ENCODE assay signal across 8 cellular contexts in the genomic region with DNA sequence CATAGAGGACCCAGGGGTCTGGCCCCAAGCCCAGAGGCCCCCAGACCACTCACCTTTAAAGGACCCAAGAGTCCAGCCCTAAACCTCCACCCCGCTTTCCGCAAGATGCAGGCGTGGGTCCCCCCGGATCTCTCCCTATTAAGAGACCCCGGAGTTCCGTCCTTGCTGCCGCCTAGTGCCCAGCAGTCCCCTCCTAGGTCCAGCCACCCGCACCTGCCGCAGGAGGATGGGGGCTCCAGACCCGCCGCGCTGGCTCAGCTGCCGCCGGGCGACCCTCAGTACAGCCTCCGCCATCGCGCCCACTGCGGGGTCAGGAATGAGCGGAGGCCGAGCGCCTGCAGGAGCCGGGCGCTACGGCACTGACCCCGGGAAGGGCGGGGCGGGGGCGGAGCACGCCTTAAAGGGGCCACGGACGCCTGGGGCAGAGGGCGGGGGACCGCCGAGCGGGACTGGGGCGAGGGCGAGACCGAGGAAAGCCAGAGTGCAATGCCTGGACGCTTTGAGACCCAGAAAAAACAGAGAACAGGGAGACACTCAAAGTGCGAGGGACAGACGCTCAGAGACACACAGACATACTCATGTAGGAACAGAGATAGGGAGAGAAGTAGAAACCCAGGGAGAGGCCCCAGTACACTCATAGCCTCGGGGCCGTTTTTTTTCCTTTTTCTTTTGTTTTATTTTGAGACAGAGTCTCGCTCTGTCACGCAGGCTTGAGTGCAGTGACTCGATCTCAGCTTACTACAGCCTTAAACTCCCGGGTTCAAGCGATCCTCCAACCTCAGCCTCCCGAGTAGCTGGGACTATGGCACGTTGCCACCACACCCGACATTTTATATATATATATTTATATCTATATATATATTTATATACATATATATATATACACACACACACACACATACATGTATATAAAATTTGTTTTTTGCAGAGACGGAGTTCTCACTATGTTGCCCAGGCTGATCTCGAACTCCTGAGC. TPM values are rescaled to one million over a fixed set of nuclear protein-coding genes. Genes with fewer than 3 reads are reported as not detected.
A peak's percentile ranks its signal among the peaks of the same experiment; 100 is the strongest.
DNase-seq lines count a peak whose midpoint lies in the region; ATAC-seq, FAIRE-seq and TF ChIP-seq lines count a peak whose summit lies in the region.

A gene with protein sequence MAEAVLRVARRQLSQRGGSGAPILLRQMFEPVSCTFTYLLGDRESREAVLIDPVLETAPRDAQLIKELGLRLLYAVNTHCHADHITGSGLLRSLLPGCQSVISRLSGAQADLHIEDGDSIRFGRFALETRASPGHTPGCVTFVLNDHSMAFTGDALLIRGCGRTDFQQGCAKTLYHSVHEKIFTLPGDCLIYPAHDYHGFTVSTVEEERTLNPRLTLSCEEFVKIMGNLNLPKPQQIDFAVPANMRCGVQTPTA (minus strand): TSS at position 318 of the 976 bp plus-strand sequence. CDS start 24 bp downstream, at position 294.

- no peak for TF ChIP-seq CTCF in A549 (IDR thresholded peaks at IDR 0.05)
- no peak; the same call in 1 of the 2 replicates for TF ChIP-seq CTCF in OCI-LY3 (IDR thresholded peaks at IDR 0.05; ENCODE audit: low read depth, low read length)

- peak within 1 kb of the TSS; percentile 73 for H3K9ac ChIP-seq in OCI-LY3 (ENCODE audit: low read length)

- H3K4me1 ChIP-seq in A549 (peaks cover 35% of the 10 kb centered on the region), OCI-LY3 (ENCODE audit: low read length) (peaks cover 23% of the 10 kb centered on the region)

- no peak for TF ChIP-seq RAD21 in A549 (conservative IDR thresholded peaks at IDR 0.05 in 1 of 2, IDR thresholded peaks at IDR 0.05 in 1 of 2)

- DNase-seq in A549 (ENCODE audit: low read depth in 1 of 2, low spot score in 1 of 2), result peak; percentile 62 to 89
- peak; percentile 62 for DNase-seq in activated T-cell treated with anti-CD3 and anti-CD28 coated beads for 1 hour (ENCODE audit: low read depth)
- DNase-seq in epidermal melanocyte (ENCODE audit: insufficient read length, low spot score), result peak; percentile 74
- peak; percentile 72 for DNase-seq in midbrain (lab: John Stamatoyannopoulos, UW)
- DNase-seq in stimulated activated CD8-positive, alpha-beta memory T cell treated with anti-CD3 and anti-CD28 coated beads, Interleukin-4, amount 100 ng/mL, for 24 hours (ENCODE audit: low read depth), result peak; percentile 66

- FAIRE-seq in A549 (lab: Jason Lieb, UNC), result no peak

- POLR2A ChIA-PET in A549 (lab: Yijun Ruan, JAX), result interaction anchor here (0.6 kb wide), 1 partner anchor 32 kb away, joined by 3 read pairs; no protein-coding TSS in a partner anchor

- 9% methylated on average over 28 of the region's 54 CpGs for WGBS in A549 (ENCODE audit: missing lambda C conversion rate)

- ATAC-seq in A549, result peak; percentile 80 to 89
- peak; percentile 42 for ATAC-seq in GM18873 (IDR thresholded peaks at IDR 0.05; ENCODE audit: low FRiP score, unreplicated experiment)
- peak; percentile 56 for ATAC-seq in HG03442 (IDR thresholded peaks at IDR 0.05; ENCODE audit: unreplicated experiment)

- peak within 1 kb of the TSS; percentile 80 for H3K4me2 ChIP-seq in A549
- peak within 1 kb of the TSS; percentile 88 for H3K4me2 ChIP-seq in OCI-LY3 (ENCODE audit: low read length)

- no peak for TF ChIP-seq EP300 in A549 (IDR thresholded peaks at IDR 0.05)

- peak; percentile 96 for TF ChIP-seq POLR2A in A549 (IDR thresholded peaks at IDR 0.05; ENCODE audit: low read length)

- H4K20me1 ChIP-seq in OCI-LY3 (ENCODE audit: insufficient read depth, low read length), result no peaks in the 10 kb centered on the region

- H3K79me2 ChIP-seq in OCI-LY3 (ENCODE audit: low read length), result no peaks in the 10 kb centered on the region

- H3K9me3 ChIP-seq in A549 (no peaks in the 10 kb centered on the region), OCI-LY3 (ENCODE audit: insufficient read depth, low read length) (no peaks in the 10 kb centered on the region)

- H2AFZ ChIP-seq in OCI-LY3 (ENCODE audit: low read depth, low read length), result peak within 1 kb of the TSS; percentile 77

- H3K4me3 ChIP-seq in A549, result peak within 1 kb of the TSS; percentile 90
- H3K4me3 ChIP-seq in OCI-LY3 (ENCODE audit: low read length), result peak within 1 kb of the TSS; percentile 81

- H3K27me3 ChIP-seq in OCI-LY3 (ENCODE audit: low read depth, low read length), result no peaks in the 10 kb centered on the region

- H3K36me3 ChIP-seq in OCI-LY3 (replicated peaks; ENCODE audit: low read depth, low read length), result no peaks in the 10 kb centered on the region

- H3K27ac ChIP-seq in A549 (peak within 1 kb of the TSS; percentile 79 to 90), OCI-LY3 (ENCODE audit: low read length) (peak within 1 kb of the TSS; percentile 10; the same call in 1 of the 2 replicates)

- CTCF ChIA-PET in A549 (lab: Yijun Ruan, JAX), result interaction anchor here (0.9 to 12.2 kb wide), 9 partner anchors 14 to 134 kb away, joined by 3 to 462 read pairs (median 5); a partner anchor contains a TSS

TF ChIP-seq in A549, 52 proteins besides CTCF, POLR2A, EP300 and RAD21 (continues in another document):
- no peak for TF ChIP-seq NR3C1 (IDR thresholded peaks at IDR 0.05)
- no peak for TF ChIP-seq KDM1A (IDR thresholded peaks at IDR 0.05; ENCODE audit: low read depth)
- no peak for TF ChIP-seq CHD4 (IDR thresholded peaks at IDR 0.05; ENCODE audit: borderline replicate concordance)
- TF ChIP-seq PHF8 (IDR thresholded peaks at IDR 0.05; ENCODE audit: borderline replicate concordance, low read depth), result peak; percentile 58
- TF ChIP-seq, protein P1, sequence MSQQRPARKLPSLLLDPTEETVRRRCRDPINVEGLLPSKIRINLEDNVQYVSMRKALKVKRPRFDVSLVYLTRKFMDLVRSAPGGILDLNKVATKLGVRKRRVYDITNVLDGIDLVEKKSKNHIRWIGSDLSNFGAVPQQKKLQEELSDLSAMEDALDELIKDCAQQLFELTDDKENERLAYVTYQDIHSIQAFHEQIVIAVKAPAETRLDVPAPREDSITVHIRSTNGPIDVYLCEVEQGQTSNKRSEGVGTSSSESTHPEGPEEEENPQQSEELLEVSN (IDR thresholded peaks at IDR 0.05; ENCODE audit: borderline replicate concordance, low read depth), result peak; percentile 71
- no peak for TF ChIP-seq HOXA7 (CRISPR knock-in tag; IDR thresholded peaks at IDR 0.05)
- no peak for TF ChIP-seq MAFK (IDR thresholded peaks at IDR 0.05; ENCODE audit: partially characterized antibody)
- no peak for TF ChIP-seq HOXB5 (CRISPR knock-in tag; IDR thresholded peaks at IDR 0.05)
- TF ChIP-seq, protein P2, sequence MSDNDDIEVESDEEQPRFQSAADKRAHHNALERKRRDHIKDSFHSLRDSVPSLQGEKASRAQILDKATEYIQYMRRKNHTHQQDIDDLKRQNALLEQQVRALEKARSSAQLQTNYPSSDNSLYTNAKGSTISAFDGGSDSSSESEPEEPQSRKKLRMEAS (IDR thresholded peaks at IDR 0.05), result peak; percentile 80
- TF ChIP-seq, protein P3, sequence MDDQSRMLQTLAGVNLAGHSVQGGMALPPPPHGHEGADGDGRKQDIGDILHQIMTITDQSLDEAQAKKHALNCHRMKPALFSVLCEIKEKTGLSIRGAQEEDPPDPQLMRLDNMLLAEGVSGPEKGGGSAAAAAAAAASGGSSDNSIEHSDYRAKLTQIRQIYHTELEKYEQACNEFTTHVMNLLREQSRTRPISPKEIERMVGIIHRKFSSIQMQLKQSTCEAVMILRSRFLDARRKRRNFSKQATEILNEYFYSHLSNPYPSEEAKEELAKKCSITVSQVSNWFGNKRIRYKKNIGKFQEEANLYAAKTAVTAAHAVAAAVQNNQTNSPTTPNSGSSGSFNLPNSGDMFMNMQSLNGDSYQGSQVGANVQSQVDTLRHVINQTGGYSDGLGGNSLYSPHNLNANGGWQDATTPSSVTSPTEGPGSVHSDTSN (IDR thresholded peaks at IDR 0.05), result peak; percentile 38; the same call in 1 of the 2 replicates
- TF ChIP-seq, protein P4, sequence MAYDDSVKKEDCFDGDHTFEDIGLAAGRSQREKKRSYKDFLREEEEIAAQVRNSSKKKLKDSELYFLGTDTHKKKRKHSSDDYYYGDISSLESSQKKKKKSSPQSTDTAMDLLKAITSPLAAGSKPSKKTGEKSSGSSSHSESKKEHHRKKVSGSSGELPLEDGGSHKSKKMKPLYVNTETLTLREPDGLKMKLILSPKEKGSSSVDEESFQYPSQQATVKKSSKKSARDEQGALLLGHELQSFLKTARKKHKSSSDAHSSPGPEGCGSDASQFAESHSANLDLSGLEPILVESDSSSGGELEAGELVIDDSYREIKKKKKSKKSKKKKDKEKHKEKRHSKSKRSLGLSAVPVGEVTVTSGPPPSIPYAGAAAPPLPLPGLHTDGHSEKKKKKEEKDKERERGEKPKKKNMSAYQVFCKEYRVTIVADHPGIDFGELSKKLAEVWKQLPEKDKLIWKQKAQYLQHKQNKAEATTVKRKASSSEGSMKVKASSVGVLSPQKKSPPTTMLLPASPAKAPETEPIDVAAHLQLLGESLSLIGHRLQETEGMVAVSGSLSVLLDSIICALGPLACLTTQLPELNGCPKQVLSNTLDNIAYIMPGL (CRISPR knock-in tag; IDR thresholded peaks at IDR 0.05; ENCODE audit: borderline replicate concordance), result no peak
- TF ChIP-seq EHMT2 (IDR thresholded peaks at IDR 0.05; ENCODE audit: low read depth), result no peak
- TF ChIP-seq SMC3 (IDR thresholded peaks at IDR 0.05), result 0 out of 3 replicates have a peak, but pooled peaks have one; percentile 22
- no peak for TF ChIP-seq MYC (IDR thresholded peaks at IDR 0.05; ENCODE audit: borderline replicate concordance, low read length)
- TF ChIP-seq BHLHE40 (IDR thresholded peaks at IDR 0.05; ENCODE audit: low read depth, low read length), result no peak
- no peak for TF ChIP-seq TP53 (CRISPR knock-in tag; IDR thresholded peaks at IDR 0.05)
- TF ChIP-seq, protein P5, sequence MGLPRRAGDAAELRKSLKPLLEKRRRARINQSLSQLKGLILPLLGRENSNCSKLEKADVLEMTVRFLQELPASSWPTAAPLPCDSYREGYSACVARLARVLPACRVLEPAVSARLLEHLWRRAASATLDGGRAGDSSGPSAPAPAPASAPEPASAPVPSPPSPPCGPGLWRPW (IDR thresholded peaks at IDR 0.05), result no peak

RNA-seq across cellular contexts. Expression of the gene that starts here (rescaled TPM):
- polyA plus RNA-seq in A549 (2011; rRNA removed) (58.9 and 75.6 TPM in 2 replicates), A549 (2017; fragmentation: RNase III; extraction: RNeasy Plus Mini Kit Qiagen cat#74134 plus additional on column Dnase treatment) (31.2 to 38.6 TPM (median 37.3 TPM) in 3 replicates)
- 74.2 and 87.8 TPM in 2 replicates for polyA plus RNA-seq in A549 (2012; cell fraction: cytosol; rRNA removed)
- 69.3 and 108 TPM in 2 replicates for polyA plus RNA-seq in A549 (2012; cell fraction: nucleus; rRNA removed)
- 49.9 and 56.3 TPM in 2 replicates for polyA minus RNA-seq in A549 (2011; rRNA and poly(A)+ RNA removed)

Comparison
In these comparisons a context has a peak if more than half of its experiments do, and no peak if none do; other contexts are left out.
1. Peak in every context shown above with its lines: DNase-seq, ATAC-seq, H3K4me3 ChIP-seq and H3K27ac ChIP-seq.